Comparison of ENCODE assay signal across 9 cellular contexts in genomic region chr4:143482753-143483362, GRCh38. TPM values are rescaled to one million over a fixed set of nuclear protein-coding genes. Genes with fewer than 3 reads are reported as not detected.
DNase-seq lines count a peak whose midpoint lies in the region; ATAC-seq, FAIRE-seq and TF ChIP-seq lines count a peak whose summit lies in the region.
"Had no signal": no experiment of that assay in that cellular context is flagged by ENCODE, and none has a peak within 500 bp of the region (broad histone marks: within the 10 kb centered on the region; RNA-seq: fewer than 3 reads in every experiment).

No MANE protein-coding gene starts in this region.

- WGBS in thyroid gland, 2 donors: 13 to 25% methylated on average over 2 of the region's 2 CpGs

- H3K4me3 ChIP-seq in DND-41 (ENCODE audit: low read depth in 1 of 2, low read length in 2 of 2) (no peak overlapping the region), brain microvascular endothelial cell (ENCODE audit: low read depth, low read length) (no peak overlapping the region), keratinocyte (ENCODE audit: control insufficient read depth in 2 of 3, extremely low read depth in 1 of 3, insufficient read depth in 2 of 3, low read depth in 1 of 3, low read length in 3 of 3) (no peak overlapping the region), thyroid gland (replicated peaks in 1 of 3) (no peak overlapping the region)

- H3K9me3 ChIP-seq in DND-41 (ENCODE audit: insufficient read depth, low read length, severe bottlenecking): no peaks in the 10 kb centered on the region
- no peaks in the 10 kb centered on the region for H3K9me3 ChIP-seq in keratinocyte (ENCODE audit: control insufficient read depth, low read depth, low read length)
- no peaks in the 10 kb centered on the region for H3K9me3 ChIP-seq in thyroid gland
- H3K9me3 ChIP-seq in CD4-positive, alpha-beta T cell (ENCODE audit: control insufficient read depth, low read length): no peaks in the 10 kb centered on the region

- no peak overlapping the region for H3K4me2 ChIP-seq in DND-41 (ENCODE audit: insufficient read depth, low read length)
- no peak overlapping the region for H3K4me2 ChIP-seq in keratinocyte (ENCODE audit: control insufficient read depth, extremely low read depth, insufficient read depth, low read depth, low read length)

- H3K9ac ChIP-seq in DND-41 (ENCODE audit: low read depth, low read length): no peak overlapping the region
- no peak overlapping the region for H3K9ac ChIP-seq in keratinocyte (ENCODE audit: control insufficient read depth, extremely low read depth, insufficient read depth, low read length)

- H4K20me1 ChIP-seq in DND-41 (ENCODE audit: insufficient read depth, low read length): no peaks in the 10 kb centered on the region
- no peaks in the 10 kb centered on the region for H4K20me1 ChIP-seq in keratinocyte (ENCODE audit: control insufficient read depth, extremely low read depth, insufficient read depth, low read length)

- H3K27me3 ChIP-seq in DND-41 (ENCODE audit: insufficient read depth, low read length, poor library complexity) (peaks cover 5% of the 10 kb centered on the region), brain microvascular endothelial cell (replicated peaks) (no peaks in the 10 kb centered on the region), keratinocyte (ENCODE audit: control insufficient read depth, extremely low read depth, insufficient read depth, low read length) (no peaks in the 10 kb centered on the region), thyroid gland (no peaks in the 10 kb centered on the region)
- H3K27me3 ChIP-seq in CD4-positive, alpha-beta T cell (ENCODE audit: control insufficient read depth, insufficient read depth, low read length): no peaks in the 10 kb centered on the region

- H3K4me3 Mint-ChIP-seq in CD4-positive, alpha-beta T cell: no peak overlapping the region
- H3K4me3 Mint-ChIP-seq: activated B cell treated with CpG ODN at 0.5 μM for 24 hours had no signal

- CTCF ChIA-PET in CD4-positive, alpha-beta T cell (lab: Charles Lee): no interaction called here

- H3K4me1 ChIP-seq in DND-41 (ENCODE audit: insufficient read depth, low read length) (no peaks in the 10 kb centered on the region), keratinocyte (ENCODE audit: control insufficient read depth, extremely low read depth, insufficient read depth, low read length) (no peaks in the 10 kb centered on the region), thyroid gland (no peaks in the 10 kb centered on the region)

- intact Hi-C loops in thyroid gland (cut with DNase I): loop anchor here (5.0 kb wide), 1 partner anchor 281 kb away; no protein-coding TSS in a partner anchor
- intact Hi-C loops in CD4-positive, alpha-beta T cell (cut with DNase I, micrococcal nuclease): no loop called here

- no peaks in the 10 kb centered on the region for H3K36me3 ChIP-seq in DND-41 (ENCODE audit: insufficient read depth, low read length)
- H3K36me3 ChIP-seq in brain microvascular endothelial cell (replicated peaks): no peaks in the 10 kb centered on the region
- no peaks in the 10 kb centered on the region for H3K36me3 ChIP-seq in keratinocyte (ENCODE audit: control insufficient read depth in 2 of 2, extremely low read depth in 1 of 2, insufficient read depth in 2 of 2, low read length in 2 of 2)
- H3K36me3 ChIP-seq in thyroid gland: no peaks in the 10 kb centered on the region

- H2AFZ ChIP-seq in DND-41 (ENCODE audit: low read depth, low read length) (no peak overlapping the region), keratinocyte (ENCODE audit: control insufficient read depth, low read length) (no peak overlapping the region)

- TF ChIP-seq CTCF in DND-41 (IDR thresholded peaks at IDR 0.05; ENCODE audit: borderline replicate concordance, extremely low read depth, low read length, poor library complexity, severe bottlenecking) (peak; percentile 48), brain microvascular endothelial cell (IDR thresholded peaks at IDR 0.05; ENCODE audit: low read depth, low read length, missing control alignments) (peak; percentile 61), keratinocyte (optimal IDR thresholded peaks at IDR 0.05 in 1 of 3, IDR thresholded peaks at IDR 0.05 in 1 of 3, conservative IDR thresholded peaks at IDR 0.05 in 1 of 3; ENCODE audit: extremely low read depth in 1 of 3, insufficient read depth in 2 of 3, low read length in 3 of 3) (peak in 2 of 3 experiments; percentile 9 to 45), thyroid gland (IDR thresholded peaks at IDR 0.05) (peak; percentile 9 to 73 (median 58))
- no peak for TF ChIP-seq CTCF in CD4-positive, alpha-beta T cell (IDR thresholded peaks at IDR 0.05)

- H3K9me1 ChIP-seq in keratinocyte (ENCODE audit: control insufficient read depth, extremely low read depth, insufficient read depth, low read length): no peaks in the 10 kb centered on the region

- no peaks in the 10 kb centered on the region for H3K36me3 Mint-ChIP-seq in activated naive CD4-positive, alpha-beta T cell treated with anti-CD3 and anti-CD28 coated beads, Interleukin-2, amount 50 U/mL, for 72 hours
- H3K36me3 Mint-ChIP-seq in CD4-positive, alpha-beta T cell (ENCODE audit: low read depth): no peaks in the 10 kb centered on the region

- no peak for FAIRE-seq in keratinocyte (lab: Jason Lieb, UNC)

- H3K79me2 ChIP-seq in DND-41 (ENCODE audit: insufficient read depth, low read length) (no peaks in the 10 kb centered on the region), keratinocyte (ENCODE audit: control insufficient read depth, insufficient read depth, low read length) (no peaks in the 10 kb centered on the region)

- H3K27ac ChIP-seq in DND-41 (ENCODE audit: low read length): no peak overlapping the region
- H3K27ac ChIP-seq in brain microvascular endothelial cell: no peak overlapping the region
- no peak overlapping the region for H3K27ac ChIP-seq in keratinocyte (ENCODE audit: control insufficient read depth, insufficient read depth, low read length)
- H3K27ac ChIP-seq in thyroid gland: no peak overlapping the region
- H3K27ac ChIP-seq in CD4-positive, alpha-beta T cell (ENCODE audit: low read depth, low read length): no peak overlapping the region

- POLR2A ChIA-PET in CD4-positive, alpha-beta T cell (lab: Charles Lee): no interaction called here

- ATAC-seq in DND-41 (ENCODE audit: insufficient read depth, low read depth) (no peak), GM21786 (IDR thresholded peaks at IDR 0.05; ENCODE audit: unreplicated experiment) (peak; percentile 69)
- ATAC-seq in activated naive CD4-positive, alpha-beta T cell treated with anti-CD3 and anti-CD28 coated beads, Interleukin-2, amount 50 U/mL, for 72 hours: no peak
- no peak for ATAC-seq in CD4-positive, alpha-beta T cell (ENCODE audit: poor library complexity)

- peak; percentile 14 for DNase-seq in DND-41
- DNase-seq in NAMALWA (ENCODE audit: low spot score): peak; percentile 84
- peak; percentile 32 for DNase-seq in brain microvascular endothelial cell
- no peak for DNase-seq in keratinocyte (ENCODE audit: low read depth, low spot score)
- DNase-seq in thyroid gland: peak in 1 of 2 donors; percentile 7
- no peak for DNase-seq in activated naive CD4-positive, alpha-beta T cell treated with anti-CD3 and anti-CD28 coated beads, Interleukin-2, amount 50 U/mL, for 72 hours (ENCODE audit: low spot score in 2 of 2)
- no peak for DNase-seq in CD4-positive, alpha-beta T cell
- DNase-seq: activated B cell treated with CpG ODN at 0.5 μM for 24 hours had no signal

- no peaks in the 10 kb centered on the region for H3K9me3 Mint-ChIP-seq in activated naive CD4-positive, alpha-beta T cell treated with anti-CD3 and anti-CD28 coated beads, Interleukin-2, amount 50 U/mL, for 72 hours
- H3K9me3 Mint-ChIP-seq in CD4-positive, alpha-beta T cell: no peaks in the 10 kb centered on the region
- H3K9me3 Mint-ChIP-seq: activated B cell treated with CpG ODN at 0.5 μM for 24 hours had no signal

- H3K27ac Mint-ChIP-seq in activated naive CD4-positive, alpha-beta T cell treated with anti-CD3 and anti-CD28 coated beads, Interleukin-2, amount 50 U/mL, for 72 hours: no peak overlapping the region
- no peak overlapping the region for H3K27ac Mint-ChIP-seq in CD4-positive, alpha-beta T cell
- H3K27ac Mint-ChIP-seq: activated B cell treated with CpG ODN at 0.5 μM for 24 hours had no signal

- TF ChIP-seq POLR2A in thyroid gland (IDR thresholded peaks at IDR 0.05): no peak

- in situ Hi-C loops in brain microvascular endothelial cell (cut with HindIII; ENCODE audit: low pct_ligation_motif_present, low sequenced_read_pairs): no loop called here

- dilution Hi-C loops in keratinocyte (cut with MboI; ENCODE audit: extremely low pct_ligation_motif_present, low sequenced_read_pairs): no loop called here

- H3K27me3 Mint-ChIP-seq in CD4-positive, alpha-beta T cell: peaks cover 13% of the 10 kb centered on the region

- H3K4me1 Mint-ChIP-seq in CD4-positive, alpha-beta T cell (ENCODE audit: low read depth): no peaks in the 10 kb centered on the region
- H3K4me1 Mint-ChIP-seq: activated B cell treated with CpG ODN at 0.5 μM for 24 hours had no signal

RNA-seq across cellular contexts. Expression of gene SMARCA5, which starts 30.6 kb away (rescaled TPM):
- polyA plus RNA-seq in keratinocyte: 12.6 to 24.7 TPM (median 15.2 TPM) in 3 replicates
- 154 TPM for polyA plus RNA-seq in keratinocyte (2011; ENCODE audit: low read depth)
- polyA plus RNA-seq in keratinocyte (2011; cell fraction: cytosol; rRNA removed): 12.1 and 19.2 TPM in 2 replicates
- 13.8 and 20.2 TPM in 2 replicates for polyA plus RNA-seq in keratinocyte (2011; cell fraction: nucleus; rRNA removed)
- 28.6 and 29.9 TPM in 2 replicates for polyA plus RNA-seq in keratinocyte (2012; ENCODE audit: low replicate concordance)
- 8.1 to 30.0 TPM (median 12.8 TPM) in 3 replicates for polyA minus RNA-seq in keratinocyte
- 21.5 TPM for polyA minus RNA-seq in keratinocyte (2011; cell fraction: cytosol; rRNA and poly(A)+ RNA removed)
- 13.0 and 29.6 TPM in 2 replicates for polyA minus RNA-seq in keratinocyte (2011; cell fraction: nucleus; rRNA and poly(A)+ RNA removed)
- 10 to 100 TPM; 46.7 to 89.9 (median 60.4) TPM for total RNA-seq in thyroid gland
- 10 to 100 TPM; 42.8 to 54.1 TPM for total RNA-seq in activated naive CD4-positive, alpha-beta T cell treated with anti-CD3 and anti-CD28 coated beads, Interleukin-2, amount 50 U/mL, for 72 hours
- 10 to 100 TPM; 64.2 to 64.4 TPM for total RNA-seq in CD4-positive, alpha-beta T cell

Comparison
In these comparisons a context has a peak if more than half of its experiments do, and no peak if none do; other contexts are left out.
1. DNase-seq: peak in DND-41 (single experiment), NAMALWA (single experiment) and brain microvascular endothelial cell (single experiment); none in keratinocyte (single experiment), activated naive CD4-positive, alpha-beta T cell treated with anti-CD3 and anti-CD28 coated beads, Interleukin-2, amount 50 U/mL, for 72 hours (0 of 2) and CD4-positive, alpha-beta T cell (0 of 10).